Comparison of ENCODE assay signal across 1 cellular context in genomic region chr2:140718999-140719398, GRCh38.
A peak's percentile ranks its signal among the peaks of the same experiment; 100 is the strongest.
TF ChIP-seq lines count a peak whose summit lies in the region.

No MANE protein-coding gene starts in this region.

TF ChIP-seq in HEK293, 187 proteins besides CTCF, POLR2A, EP300 and RAD21 (continued from another document and continues in another):
- TF ChIP-seq ZBTB11 (tag by site-specific recombination; conservative IDR thresholded peaks at IDR 0.05; ENCODE audit: low read depth) (no peak), ZNF37A (tag by site-specific recombination; IDR thresholded peaks at IDR 0.05) (no peak), PRDM6 (tag by site-specific recombination; IDR thresholded peaks at IDR 0.05) (peak; percentile 83), ZNF639 (tag by site-specific recombination; IDR thresholded peaks at IDR 0.05) (no peak), ZSCAN4 (tag by site-specific recombination; IDR thresholded peaks at IDR 0.05) (no peak), ZNF513 (tag by site-specific recombination; IDR thresholded peaks at IDR 0.05) (no peak), ZNF391 (tag by site-specific recombination; IDR thresholded peaks at IDR 0.05; ENCODE audit: borderline replicate concordance, low read depth) (no peak), ZNF596 (tag by site-specific recombination; IDR thresholded peaks at IDR 0.05) (no peak), ZNF548 (tag by site-specific recombination; IDR thresholded peaks at IDR 0.05) (no peak), ZNF701 (tag by site-specific recombination; IDR thresholded peaks at IDR 0.05) (no peak), KLF9 (tag by site-specific recombination; IDR thresholded peaks at IDR 0.05; ENCODE audit: low read depth) (no peak), PRDM10 (tag by site-specific recombination; IDR thresholded peaks at IDR 0.05) (no peak), ZIC2 (tag by site-specific recombination; IDR thresholded peaks at IDR 0.05) (no peak), PRDM1 (tag by site-specific recombination; IDR thresholded peaks at IDR 0.05) (no peak), ZFP37 (tag by site-specific recombination; IDR thresholded peaks at IDR 0.05) (no peak), ZFHX2 (tag by site-specific recombination; conservative IDR thresholded peaks at IDR 0.05) (no peak), GLI4 (tag by site-specific recombination; IDR thresholded peaks at IDR 0.05) (no peak), ZNF394 (tag by site-specific recombination; IDR thresholded peaks at IDR 0.05; ENCODE audit: borderline replicate concordance) (no peak), REPIN1 (tag by site-specific recombination; IDR thresholded peaks at IDR 0.05; ENCODE audit: low read depth) (no peak), ZNF148 (tag by site-specific recombination; IDR thresholded peaks at IDR 0.05; ENCODE audit: borderline replicate concordance) (no peak), ZNF692 (tag by site-specific recombination; IDR thresholded peaks at IDR 0.05) (no peak), ZBTB6 (tag by site-specific recombination; IDR thresholded peaks at IDR 0.05) (no peak), TCF7L2 (IDR thresholded peaks at IDR 0.05; ENCODE audit: borderline replicate concordance, low read depth, low read length) (peak; percentile 58; the same call in 1 of the 2 replicates), GFI1B (tag by site-specific recombination; IDR thresholded peaks at IDR 0.05) (no peak), ZNF600 (tag by site-specific recombination; IDR thresholded peaks at IDR 0.05) (no peak), ZNF792 (tag by site-specific recombination; IDR thresholded peaks at IDR 0.05) (no peak), FEZF1 (tag by site-specific recombination; IDR thresholded peaks at IDR 0.05) (peak; percentile 82), ZNF184 (tag by site-specific recombination; IDR thresholded peaks at IDR 0.05) (no peak), KLF7 (tag by site-specific recombination; IDR thresholded peaks at IDR 0.05; ENCODE audit: borderline replicate concordance) (no peak), ZNF248 (tag by site-specific recombination; IDR thresholded peaks at IDR 0.05) (no peak), ZNF626 (tag by site-specific recombination; IDR thresholded peaks at IDR 0.05) (no peak)
- TF ChIP-seq, protein P1, sequence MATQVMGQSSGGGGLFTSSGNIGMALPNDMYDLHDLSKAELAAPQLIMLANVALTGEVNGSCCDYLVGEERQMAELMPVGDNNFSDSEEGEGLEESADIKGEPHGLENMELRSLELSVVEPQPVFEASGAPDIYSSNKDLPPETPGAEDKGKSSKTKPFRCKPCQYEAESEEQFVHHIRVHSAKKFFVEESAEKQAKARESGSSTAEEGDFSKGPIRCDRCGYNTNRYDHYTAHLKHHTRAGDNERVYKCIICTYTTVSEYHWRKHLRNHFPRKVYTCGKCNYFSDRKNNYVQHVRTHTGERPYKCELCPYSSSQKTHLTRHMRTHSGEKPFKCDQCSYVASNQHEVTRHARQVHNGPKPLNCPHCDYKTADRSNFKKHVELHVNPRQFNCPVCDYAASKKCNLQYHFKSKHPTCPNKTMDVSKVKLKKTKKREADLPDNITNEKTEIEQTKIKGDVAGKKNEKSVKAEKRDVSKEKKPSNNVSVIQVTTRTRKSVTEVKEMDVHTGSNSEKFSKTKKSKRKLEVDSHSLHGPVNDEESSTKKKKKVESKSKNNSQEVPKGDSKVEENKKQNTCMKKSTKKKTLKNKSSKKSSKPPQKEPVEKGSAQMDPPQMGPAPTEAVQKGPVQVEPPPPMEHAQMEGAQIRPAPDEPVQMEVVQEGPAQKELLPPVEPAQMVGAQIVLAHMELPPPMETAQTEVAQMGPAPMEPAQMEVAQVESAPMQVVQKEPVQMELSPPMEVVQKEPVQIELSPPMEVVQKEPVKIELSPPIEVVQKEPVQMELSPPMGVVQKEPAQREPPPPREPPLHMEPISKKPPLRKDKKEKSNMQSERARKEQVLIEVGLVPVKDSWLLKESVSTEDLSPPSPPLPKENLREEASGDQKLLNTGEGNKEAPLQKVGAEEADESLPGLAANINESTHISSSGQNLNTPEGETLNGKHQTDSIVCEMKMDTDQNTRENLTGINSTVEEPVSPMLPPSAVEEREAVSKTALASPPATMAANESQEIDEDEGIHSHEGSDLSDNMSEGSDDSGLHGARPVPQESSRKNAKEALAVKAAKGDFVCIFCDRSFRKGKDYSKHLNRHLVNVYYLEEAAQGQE (tag by site-specific recombination; IDR thresholded peaks at IDR 0.05), result no peak
